In genomic region chr10:132420469-132421376, GRCh38 we compare ENCODE assay signal across 8 cellular contexts. TPM values are rescaled to one million over a fixed set of nuclear protein-coding genes. Genes with fewer than 3 reads are reported as not detected.
DNase-seq lines count a peak whose midpoint lies in the region; ATAC-seq, FAIRE-seq and TF ChIP-seq lines count a peak whose summit lies in the region.

No MANE protein-coding gene starts in this region.

- peak overlapping the region; percentile 93 to 99 (median 98) for H3K27ac Mint-ChIP-seq in naive B cell

- WGBS in adrenal gland, 4 donors, result 19 to 21% (median 20%) methylated on average over 13 to 25 of the region's 25 CpGs

- H3K9me3 ChIP-seq in adrenal gland (replicated peaks in 1 of 3), result no peaks in the 10 kb centered on the region

- H3K4me3 Mint-ChIP-seq in naive B cell, result peak overlapping the region; percentile 65 to 88 (median 78)

- no peaks in the 10 kb centered on the region for H3K27me3 Mint-ChIP-seq in naive B cell

- peak overlapping the region; percentile 91 to 98 (median 96) for H3K27ac ChIP-seq in adrenal gland

- TF ChIP-seq CTCF in adrenal gland (IDR thresholded peaks at IDR 0.05), result peak in 2 of 6 experiments; percentile 9 to 26

- peaks cover 0 to 1% of the 10 kb centered on the region in 2 donors for H3K36me3 Mint-ChIP-seq in naive B cell

- intact Hi-C loops in adrenal gland (cut with DNase I), result no loop called here

- H3K4me3 ChIP-seq in adrenal gland, result no peak overlapping the region

- peak; percentile 48 for FAIRE-seq in GM19239 (lab: Jason Lieb, UNC)

- H3K36me3 ChIP-seq in adrenal gland (replicated peaks in 1 of 2), result no peaks in the 10 kb centered on the region

- ATAC-seq in naive B cell (ENCODE audit: low read depth in 2 of 2) (peak; percentile 7 to 12), GM21717 (IDR thresholded peaks at IDR 0.05; ENCODE audit: unreplicated experiment) (no peak)

- H3K4me1 ChIP-seq in adrenal gland (replicated peaks in 1 of 2), result peaks cover 67 to 70% of the 10 kb centered on the region in 2 donors

- H3K4me1 Mint-ChIP-seq in naive B cell, result peaks cover 41 to 53% (median 50%) of the 10 kb centered on the region in 3 donors

- DNase-seq in GM19239 (ENCODE audit: insufficient read length, low spot score) (no peak), HuH-7.5 (ENCODE audit: low spot score) (peak; percentile 82), adrenal gland (peak; percentile 63 to 83 (median 72)), naive B cell (peak; percentile 67), RKO (ENCODE audit: low spot score) (no peak), NCI-H748 treated with DMSO at 0.1 percent for 48 hours (lab: John Stamatoyannopoulos, UW) (no peak), DMS79 (lab: John Stamatoyannopoulos, UW) (no peak)

- no peaks in the 10 kb centered on the region for H3K9me3 Mint-ChIP-seq in naive B cell

- TF ChIP-seq POLR2A in adrenal gland (IDR thresholded peaks at IDR 0.05), result no peak

- no peaks in the 10 kb centered on the region for H3K27me3 ChIP-seq in adrenal gland

RNA-seq across cellular contexts. Expression of gene PWWP2B, which starts 23.7 kb away (rescaled TPM):
- 10 to 100 TPM; 31.6 to 75.3 (median 42.2) TPM for total RNA-seq in adrenal gland
- polyA plus RNA-seq in adrenal gland (10 to 100 TPM in 2 of 3 donors, 1 to 10 TPM in 1; 3.4 to 34.0 (median 33.5) TPM), naive B cell (ENCODE audit: low read depth in 6 of 6) (10 to 100 TPM in 1 of 6 donors, 1 to 10 TPM in 5; 3.3 to 10.3 (median 6.2) TPM)

Comparison
In these comparisons a context has a peak if more than half of its experiments do, and no peak if none do; other contexts are left out.
1. DNase-seq: peak in HuH-7.5 (single experiment), adrenal gland (7 of 7) and naive B cell (single experiment); none in GM19239 (single experiment), RKO (single experiment), NCI-H748 treated with DMSO at 0.1 percent for 48 hours (single experiment) and DMS79 (single experiment).